Comparison of ENCODE assay signal across 9 cellular contexts in genomic region chr4:128468485-128468989, GRCh38.
A peak's percentile ranks its signal among the peaks of the same experiment; 100 is the strongest.
DNase-seq lines count a peak whose midpoint lies in the region; ATAC-seq and TF ChIP-seq lines count a peak whose summit lies in the region.
"Had no signal": no experiment of that assay in that cellular context is flagged by ENCODE, and none has a peak within 500 bp of the region (broad histone marks: within the 10 kb centered on the region; RNA-seq: fewer than 3 reads in every experiment).

No MANE protein-coding gene starts in this region.

- no peaks in the 10 kb centered on the region for H3K79me2 ChIP-seq in mammary epithelial cell (ENCODE audit: insufficient read depth, low read length)

- H3K27ac ChIP-seq in mammary epithelial cell (ENCODE audit: insufficient read depth, low read depth, low read length): no peak overlapping the region
- peak overlapping the region; percentile 31 to 60 for H3K27ac ChIP-seq in left lung

- no peak overlapping the region for H2AFZ ChIP-seq in mammary epithelial cell (ENCODE audit: low read depth, low read length)

- no peaks in the 10 kb centered on the region for H4K20me1 ChIP-seq in mammary epithelial cell (ENCODE audit: insufficient read depth, low read length)

- 45% methylated on average over 5 of the region's 5 CpGs for WGBS in mammary epithelial cell (ENCODE audit: low coverage, missing lambda C conversion rate)

- intact Hi-C loops in mammary epithelial cell (cut with micrococcal nuclease) (no loop called here), left lung (cut with DNase I) (no loop called here)

- no TSS peak for BruUV-seq in mammary epithelial cell (replicated peaks; lab: Mats Ljungman, UMichigan)

- H3K4me3 ChIP-seq in mammary epithelial cell (replicated peaks in 1 of 3; ENCODE audit: insufficient read depth in 1 of 3, low read depth in 2 of 3, low read length in 3 of 3) (no peak overlapping the region), left lung (no peak overlapping the region)

- DNase-seq in SHP77 (lab: John Stamatoyannopoulos, UW) (peak; percentile 0 to 5), SHP77 treated with DMSO at 0.1 percent for 48 hours (lab: John Stamatoyannopoulos, UW) (no peak), mammary epithelial cell (peak; percentile 54), left lung (peak in 1 of 2 donors; percentile 69), ureter (ENCODE audit: low spot score) (peak; percentile 68), HT-29 (ENCODE audit: low spot score) (no peak)
- DNase-seq in stimulated activated naive CD8-positive, alpha-beta T cell treated with anti-CD3 and anti-CD28 coated beads, Interleukin-15, amount 100 ng/mL, for 72 hours: no peak
- DNase-seq: CD4-positive, CD25-positive, alpha-beta regulatory T cell had no signal

- TF ChIP-seq CTCF in mammary epithelial cell (conservative IDR thresholded peaks at IDR 0.05 in 1 of 2, IDR thresholded peaks at IDR 0.05 in 1 of 2; ENCODE audit: extremely low read depth in 1 of 2, insufficient read depth in 1 of 2, low read depth in 1 of 2, low read length in 2 of 2): no peak
- no peak for TF ChIP-seq CTCF in left lung (IDR thresholded peaks at IDR 0.05)

- CTCF ChIA-PET in mammary epithelial cell (lab: Charles Lee; ENCODE audit: low non-redundant PET): no interaction called here

- H3K9me3 ChIP-seq in mammary epithelial cell (replicated peaks; ENCODE audit: insufficient read depth, low read length) (no peaks in the 10 kb centered on the region), left lung (no peaks in the 10 kb centered on the region)

- H3K27ac Mint-ChIP-seq in stimulated activated naive CD8-positive, alpha-beta T cell treated with anti-CD3 and anti-CD28 coated beads, Interleukin-15, amount 100 ng/mL, for 72 hours: no peak overlapping the region

- ATAC-seq in left lung: peak; percentile 87
- ATAC-seq in stimulated activated naive CD8-positive, alpha-beta T cell treated with anti-CD3 and anti-CD28 coated beads, Interleukin-15, amount 100 ng/mL, for 72 hours: no peak
- no peak for ATAC-seq in GM18511 (IDR thresholded peaks at IDR 0.05; ENCODE audit: unreplicated experiment)

- H3K4me3 Mint-ChIP-seq in stimulated activated naive CD8-positive, alpha-beta T cell treated with anti-CD3 and anti-CD28 coated beads, Interleukin-15, amount 100 ng/mL, for 72 hours: no peak overlapping the region
- H3K4me3 Mint-ChIP-seq: CD4-positive, CD25-positive, alpha-beta regulatory T cell had no signal

- H3K9ac ChIP-seq in mammary epithelial cell (ENCODE audit: insufficient read depth, low read length): no peak overlapping the region

- dilution Hi-C loops in mammary epithelial cell (cut with HindIII; ENCODE audit: low sequenced_read_pairs): no loop called here

- peak overlapping the region; percentile 1 for H3K4me2 ChIP-seq in mammary epithelial cell (ENCODE audit: insufficient read depth, low read depth, low read length)

- H3K4me1 ChIP-seq in mammary epithelial cell (ENCODE audit: insufficient read depth, low read length) (no peaks in the 10 kb centered on the region), left lung (peaks cover 13 to 16% of the 10 kb centered on the region in 2 donors)

- H3K27me3 ChIP-seq in mammary epithelial cell (ENCODE audit: insufficient read depth, low read length) (no peaks in the 10 kb centered on the region), left lung (no peaks in the 10 kb centered on the region)

- H3K4me1 Mint-ChIP-seq in stimulated activated naive CD8-positive, alpha-beta T cell treated with anti-CD3 and anti-CD28 coated beads, Interleukin-15, amount 100 ng/mL, for 72 hours: no peaks in the 10 kb centered on the region
- H3K4me1 Mint-ChIP-seq: CD4-positive, CD25-positive, alpha-beta regulatory T cell had no signal

- in situ Hi-C loops in mammary epithelial cell (cut with MboI; ENCODE audit: low sequenced_read_pairs in 2 of 2): loop anchor here in 1 of 2 donors (25.0 kb wide), 1 partner anchor 344 kb away; the partner anchor contains the start of gene JADE1

- H3K36me3 ChIP-seq in mammary epithelial cell (ENCODE audit: insufficient read depth, low read length) (no peaks in the 10 kb centered on the region), left lung (no peaks in the 10 kb centered on the region)

- H3K27me3 Mint-ChIP-seq in stimulated activated naive CD8-positive, alpha-beta T cell treated with anti-CD3 and anti-CD28 coated beads, Interleukin-15, amount 100 ng/mL, for 72 hours: no peaks in the 10 kb centered on the region
- H3K27me3 Mint-ChIP-seq: CD4-positive, CD25-positive, alpha-beta regulatory T cell had no signal

- H3K9me3 Mint-ChIP-seq in stimulated activated naive CD8-positive, alpha-beta T cell treated with anti-CD3 and anti-CD28 coated beads, Interleukin-15, amount 100 ng/mL, for 72 hours: no peaks in the 10 kb centered on the region

Comparison
In these comparisons a context has a peak if more than half of its experiments do, and no peak if none do; other contexts are left out.
1. DNase-seq: peak in SHP77 (2 of 2), mammary epithelial cell (single experiment) and ureter (single experiment); none in SHP77 treated with DMSO at 0.1 percent for 48 hours (single experiment), stimulated activated naive CD8-positive, alpha-beta T cell treated with anti-CD3 and anti-CD28 coated beads, Interleukin-15, amount 100 ng/mL, for 72 hours (0 of 2) and HT-29 (single experiment).